8 cellular contexts compared by ENCODE assay signal in genomic region chr19:38617764-38618589, GRCh38. TPM values are rescaled to one million over a fixed set of nuclear protein-coding genes. Genes with fewer than 3 reads are reported as not detected.
DNase-seq lines count a peak whose midpoint lies in the region; ATAC-seq and TF ChIP-seq lines count a peak whose summit lies in the region.

TSS of gene MAP4K1 (minus strand) at chr19:38617953. CDS start at chr19:38617895, 58 bp downstream.

- WGBS in mesenchymal stem cell: 76% methylated on average over 25 of the region's 28 CpGs

- peak within 1 kb of the TSS; percentile 85 for H3K9ac ChIP-seq in mesenchymal stem cell (ENCODE audit: low read length)

- no peak within 1 kb of the TSS for H3K23ac ChIP-seq in mesenchymal stem cell (ENCODE audit: low read length in 2 of 2)

- peak within 1 kb of the TSS; percentile 5 to 81 for H3K4ac ChIP-seq in mesenchymal stem cell (ENCODE audit: low read depth in 1 of 2, low read length in 2 of 2)

- peak within 1 kb of the TSS; percentile 70 for H4K91ac ChIP-seq in mesenchymal stem cell (ENCODE audit: low read length)

- peaks cover 19 to 28% of the 10 kb centered on the region in 2 experiments for H3K36me3 ChIP-seq in mesenchymal stem cell (ENCODE audit: control insufficient read depth in 1 of 2, insufficient read depth in 2 of 2, low read depth in 1 of 2, low read length in 2 of 2)

- H2BK15ac ChIP-seq in mesenchymal stem cell (ENCODE audit: low read depth, poor library complexity, severe bottlenecking): no peak within 1 kb of the TSS

- peak; percentile 62 for ATAC-seq in GM21529 (IDR thresholded peaks at IDR 0.05; ENCODE audit: unreplicated experiment)
- ATAC-seq in activated CD4-positive, CD25-positive, alpha-beta regulatory T cell treated with anti-CD3 and anti-CD28 coated beads, Interleukin-2, amount 50 U/mL, for 24 hours: peak; percentile 64 to 74

- H2BK5ac ChIP-seq in mesenchymal stem cell (ENCODE audit: low read depth, low read length, poor library complexity, severe bottlenecking): no peak within 1 kb of the TSS

- no peaks in the 10 kb centered on the region for H3K9me3 Mint-ChIP-seq in chondrocyte (ENCODE audit: low read depth)

- H3K27me3 ChIP-seq in mesenchymal stem cell (ENCODE audit: control insufficient read depth in 1 of 2, insufficient read depth in 1 of 2, low read length in 2 of 2): no peaks in the 10 kb centered on the region

- peaks cover 15% of the 10 kb centered on the region for H3K79me1 ChIP-seq in mesenchymal stem cell (replicated peaks; ENCODE audit: low read length, poor library complexity, severe bottlenecking)

- DNase-seq in DMS79 (lab: John Stamatoyannopoulos, UW): peak; percentile 13
- DNase-seq in LNCaP clone FGC (ENCODE audit: low read depth): no peak
- DNase-seq in chondrocyte (ENCODE audit: low spot score): no peak
- DNase-seq in mesenchymal stem cell: no peak
- DNase-seq in stimulated activated CD8-positive, alpha-beta memory T cell treated with anti-CD3 and anti-CD28 coated beads, Interleukin-4, amount 100 ng/mL, for 4 hours (ENCODE audit: low read depth in 2 of 2, low spot score in 1 of 2): peak; percentile 22 to 47
- no peak for DNase-seq in ACHN

- H3K9me3 ChIP-seq in mesenchymal stem cell (ENCODE audit: control insufficient read depth, low read length): no peaks in the 10 kb centered on the region

- no peak within 1 kb of the TSS for H2AK5ac ChIP-seq in mesenchymal stem cell (ENCODE audit: low read length, severe bottlenecking)

- H2BK12ac ChIP-seq in mesenchymal stem cell (ENCODE audit: low read length in 2 of 2): no peak within 1 kb of the TSS

- in situ Hi-C loops in ACHN (cut with HindIII; ENCODE audit: low pct_ligation_motif_present, low pct_unique_long_range_greater_than_20kb, low sequenced_read_pairs): no loop called here

- H3K4me2 ChIP-seq in mesenchymal stem cell (ENCODE audit: low read length, poor library complexity, severe bottlenecking): peak within 1 kb of the TSS; percentile 75

- peaks cover 23% of the 10 kb centered on the region for H3K4me1 Mint-ChIP-seq in chondrocyte (ENCODE audit: low read depth)

- H3K27me3 Mint-ChIP-seq in chondrocyte (ENCODE audit: low read depth): no peaks in the 10 kb centered on the region

- TF ChIP-seq CTCF in LNCaP clone FGC (IDR thresholded peaks at IDR 0.05; ENCODE audit: control insufficient read depth, extremely low read depth, insufficient read depth) (no peak), chondrocyte (IDR thresholded peaks at IDR 0.05) (no peak)

- H3K14ac ChIP-seq in mesenchymal stem cell (ENCODE audit: low read length in 2 of 2): peak within 1 kb of the TSS in 1 of 2 experiments; percentile 53

- H3K36me3 Mint-ChIP-seq in chondrocyte (ENCODE audit: low read depth): peaks cover 7% of the 10 kb centered on the region

- H3K4me1 ChIP-seq in mesenchymal stem cell (ENCODE audit: control insufficient read depth, insufficient read depth, low read depth, low read length): peaks cover 17% of the 10 kb centered on the region

- peak within 1 kb of the TSS; percentile 13 for H3K27ac ChIP-seq in mesenchymal stem cell (ENCODE audit: low read length, poor library complexity, severe bottlenecking)

- peak within 1 kb of the TSS; percentile 85 for H3K27ac Mint-ChIP-seq in chondrocyte (ENCODE audit: unreplicated experiment)

- peak within 1 kb of the TSS; percentile 73 for H4K8ac ChIP-seq in mesenchymal stem cell (ENCODE audit: low read length)

- H2AFZ ChIP-seq in mesenchymal stem cell (ENCODE audit: low read depth, low read length): peak within 1 kb of the TSS; percentile 66

- H3K4me3 Mint-ChIP-seq in chondrocyte (ENCODE audit: unreplicated experiment): peak within 1 kb of the TSS; percentile 99

- peak within 1 kb of the TSS; percentile 56 to 72 for H3K18ac ChIP-seq in mesenchymal stem cell (ENCODE audit: low read depth in 1 of 2, low read length in 2 of 2)

- H3K4me3 ChIP-seq in LNCaP clone FGC (ENCODE audit: low read depth, low read length): peak within 1 kb of the TSS; percentile 100
- peak within 1 kb of the TSS; percentile 59 to 94 for H3K4me3 ChIP-seq in mesenchymal stem cell (ENCODE audit: insufficient read depth in 1 of 2, low read depth in 1 of 2, low read length in 2 of 2)

- H2BK120ac ChIP-seq in mesenchymal stem cell (ENCODE audit: low read depth, low read length): no peak within 1 kb of the TSS

RNA-seq across cellular contexts. Expression of gene MAP4K1, which starts in this region (rescaled TPM):
- 0.23 to 1.4 TPM (median 1.4 TPM) in 3 replicates for total RNA-seq in chondrocyte
- 0.14 TPM for polyA plus RNA-seq in mesenchymal stem cell (2013, experiment 1 of 2)
- 0.08 TPM for polyA plus RNA-seq in mesenchymal stem cell (2013, experiment 2 of 2)

Comparison
In these comparisons a context has a peak if more than half of its experiments do, and no peak if none do; other contexts are left out.
1. DNase-seq: peak in DMS79 (single experiment) and stimulated activated CD8-positive, alpha-beta memory T cell treated with anti-CD3 and anti-CD28 coated beads, Interleukin-4, amount 100 ng/mL, for 4 hours (2 of 2); none in LNCaP clone FGC (single experiment), chondrocyte (single experiment), mesenchymal stem cell (single experiment) and ACHN (single experiment).